8 cellular contexts compared by ENCODE assay signal in genomic region chr7:45033261-45033930, GRCh38. TPM values are rescaled to one million over a fixed set of nuclear protein-coding genes. Genes with fewer than 3 reads are reported as not detected.
A peak's percentile ranks its signal among the peaks of the same experiment; 100 is the strongest.
DNase-seq lines count a peak whose midpoint lies in the region; ATAC-seq and TF ChIP-seq lines count a peak whose summit lies in the region.

No MANE protein-coding gene starts in this region.

- H3K27me3 Mint-ChIP-seq in mesothelial cell of epicardium (ENCODE audit: low read depth) = no peaks in the 10 kb centered on the region

- no peak for ATAC-seq in lower lobe of right lung

- H3K36me3 ChIP-seq in ascending aorta (peaks cover 0 to 8% of the 10 kb centered on the region in 2 donors), lower lobe of right lung (peaks cover 7% of the 10 kb centered on the region)

- peaks cover 5% of the 10 kb centered on the region for H3K36me3 Mint-ChIP-seq in mesothelial cell of epicardium

- H3K9me3 ChIP-seq in ascending aorta = no peaks in the 10 kb centered on the region
- H3K9me3 ChIP-seq in lower lobe of right lung = no peaks in the 10 kb centered on the region

- H3K27ac Mint-ChIP-seq in mesothelial cell of epicardium = peak overlapping the region; percentile 80

- no peak overlapping the region for H3K4me3 Mint-ChIP-seq in mesothelial cell of epicardium

- intact Hi-C loops in ascending aorta (cut with DNase I) = no loop called here
- intact Hi-C loops in lower lobe of right lung (cut with DNase I) = no loop called here

- peaks cover 0 to 8% of the 10 kb centered on the region in 2 donors for H3K4me1 ChIP-seq in ascending aorta
- peaks cover 14% of the 10 kb centered on the region for H3K4me1 ChIP-seq in lower lobe of right lung

- H3K27me3 ChIP-seq in ascending aorta (no peaks in the 10 kb centered on the region), lower lobe of right lung (ENCODE audit: low read depth) (no peaks in the 10 kb centered on the region)

- H3K4me3 ChIP-seq in ascending aorta = no peak overlapping the region
- H3K4me3 ChIP-seq in lower lobe of right lung = no peak overlapping the region

- H3K27ac ChIP-seq in ascending aorta = peak overlapping the region; percentile 45 to 50
- no peak overlapping the region for H3K27ac ChIP-seq in lower lobe of right lung

- H3K4me1 Mint-ChIP-seq in mesothelial cell of epicardium = peaks cover 15% of the 10 kb centered on the region

- H3K9me3 Mint-ChIP-seq in mesothelial cell of epicardium = no peaks in the 10 kb centered on the region

- peak; percentile 50 for DNase-seq in AG20443 (ENCODE audit: low spot score)
- peak; percentile 39 for DNase-seq in HS-5 (ENCODE audit: low read depth)
- DNase-seq in ascending aorta (ENCODE audit: low spot score in 2 of 2) = no peak
- no peak for DNase-seq in mesothelial cell of epicardium (ENCODE audit: low spot score in 2 of 2, unreplicated experiment in 2 of 2)
- DNase-seq in lower lobe of right lung = no peak
- DNase-seq in NCI-H1930 (lab: John Stamatoyannopoulos, UW) = no peak
- no peak for DNase-seq in NCI-H187 treated with DMSO at 0.1 percent for 48 hours (lab: John Stamatoyannopoulos, UW)
- no peak for DNase-seq in NCI-H2081 treated with DMSO at 0.1 percent for 48 hours (lab: John Stamatoyannopoulos, UW)

- TF ChIP-seq CTCF in ascending aorta (IDR thresholded peaks at IDR 0.05) = no peak
- TF ChIP-seq CTCF in mesothelial cell of epicardium (IDR thresholded peaks at IDR 0.05; ENCODE audit: unreplicated experiment) = no peak
- no peak for TF ChIP-seq CTCF in lower lobe of right lung (IDR thresholded peaks at IDR 0.05)

RNA-seq across cellular contexts. Expression of gene CCM2, which starts 33.4 kb away (rescaled TPM):
- total RNA-seq in ascending aorta (61.5 TPM), mesothelial cell of epicardium (32.3 to 35.1 TPM (median 34.1 TPM) in 3 replicates), lower lobe of right lung (45.7 TPM)

RNA-seq across cellular contexts. Expression of gene MYO1G, which starts 54.6 kb away (rescaled TPM):
- total RNA-seq in ascending aorta = 5.9 TPM
- total RNA-seq in mesothelial cell of epicardium = 0.65 to 0.69 TPM (median 0.66 TPM) in 3 replicates
- 36.3 TPM for total RNA-seq in lower lobe of right lung

RNA-seq across cellular contexts. Expression of gene NACAD, which starts 55.4 kb away (rescaled TPM):
- total RNA-seq in ascending aorta = 7.1 TPM
- total RNA-seq in mesothelial cell of epicardium = 9.2 to 11.4 TPM (median 10.3 TPM) in 3 replicates
- 2.5 TPM for total RNA-seq in lower lobe of right lung

Comparison
In these comparisons a context has a peak if more than half of its experiments do, and no peak if none do; other contexts are left out.
1. DNase-seq: peak in AG20443 (single experiment) and HS-5 (single experiment); none in ascending aorta (0 of 2), mesothelial cell of epicardium (0 of 2), lower lobe of right lung (single experiment), NCI-H1930 (0 of 2), NCI-H187 treated with DMSO at 0.1 percent for 48 hours (single experiment) and NCI-H2081 treated with DMSO at 0.1 percent for 48 hours (single experiment).